Comparison of ENCODE assay signal across 8 cellular contexts in the genomic region with DNA sequence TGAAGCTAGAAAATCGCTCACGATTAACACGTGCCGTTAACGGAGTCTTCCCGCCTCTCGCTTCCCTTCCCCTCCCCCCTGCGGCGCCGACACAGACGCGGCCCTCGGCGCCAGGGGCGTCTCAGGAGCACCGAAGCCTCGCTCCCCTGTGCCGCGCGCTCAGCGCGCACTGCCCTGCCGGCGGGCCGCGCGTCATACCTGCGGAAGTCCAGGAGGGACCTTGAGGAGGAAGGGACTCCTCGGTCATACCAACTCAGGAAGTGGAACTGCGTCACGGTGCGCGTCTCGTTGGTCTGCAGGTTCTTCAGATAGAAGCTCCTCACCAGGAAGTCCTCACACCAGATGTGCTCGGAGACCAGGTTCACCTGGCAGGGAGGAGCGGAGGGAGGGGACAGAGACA.
DNase-seq lines count a peak whose midpoint lies in the region; ATAC-seq lines count a peak whose summit lies in the region.

No MANE protein-coding gene starts in this region.

- peaks cover 25% of the 10 kb centered on the region for H3K4me1 Mint-ChIP-seq in T-helper 2 cell treated with Interferon-gamma antibody and Interleukin-4, amounts not matched to agents 5 μg/mL and 100 μg/mL, for 36 hours (ENCODE audit: low read depth)
- peaks cover 18% of the 10 kb centered on the region for H3K4me1 Mint-ChIP-seq in activated T-helper 1 cell treated with anti-CD3 and anti-CD28 coated beads, Interleukin-12 subunit alpha, Interleukin-12 subunit beta, Interleukin-2, Interleukin-4 antibody, amounts not matched to agents 30 ng/mL and 10 ng/mL and 1 ng/mL, durations not matched to agents 14 hours and 24 hours and 36 hours (ENCODE audit: low read depth)
- peaks cover 0 to 27% (median 19%) of the 10 kb centered on the region in 7 donors for H3K4me1 Mint-ChIP-seq in naive thymus-derived CD4-positive, alpha-beta T cell

- peak; percentile 87 for ATAC-seq in naive thymus-derived CD4-positive, alpha-beta T cell

- CTCF ChIA-PET in naive thymus-derived CD4-positive, alpha-beta T cell (lab: Charles Lee) = no interaction called here

- no peaks in the 10 kb centered on the region for H3K36me3 ChIP-seq in naive thymus-derived CD4-positive, alpha-beta T cell (ENCODE audit: control insufficient read depth in 2 of 3, insufficient read depth in 3 of 3, low read length in 3 of 3)
- no peaks in the 10 kb centered on the region for H3K36me3 ChIP-seq in subcutaneous abdominal adipose tissue (ENCODE audit: control insufficient read depth in 5 of 5, insufficient read depth in 5 of 5, low read length in 5 of 5)
- H3K36me3 ChIP-seq in HAP-1 (replicated peaks) = no peaks in the 10 kb centered on the region

- H3K9me3 ChIP-seq in naive thymus-derived CD4-positive, alpha-beta T cell (ENCODE audit: control insufficient read depth in 2 of 3, low read length in 3 of 3) = no peaks in the 10 kb centered on the region
- H3K9me3 ChIP-seq in subcutaneous abdominal adipose tissue (ENCODE audit: control insufficient read depth in 5 of 5, low read length in 5 of 5) = no peaks in the 10 kb centered on the region
- no peaks in the 10 kb centered on the region for H3K9me3 ChIP-seq in HAP-1

- in situ Hi-C loops in HAP-1 (cut with MboI; ENCODE audit: low sequenced_read_pairs) = no loop called here

- H3K9ac ChIP-seq in subcutaneous abdominal adipose tissue (ENCODE audit: low read length in 5 of 5) = no peak overlapping the region

- intact Hi-C loops in activated T-helper 1 cell treated with anti-CD3 and anti-CD28 coated beads, Interleukin-12 subunit alpha, Interleukin-12 subunit beta, Interleukin-2, Interleukin-4 antibody, amounts not matched to agents 30 ng/mL and 10 ng/mL and 1 ng/mL, durations not matched to agents 14 hours and 24 hours and 36 hours (cut with micrococcal nuclease) = loop anchor here (5.0 kb wide), 1 partner anchor 36 kb away; no protein-coding TSS in a partner anchor
- intact Hi-C loops in naive thymus-derived CD4-positive, alpha-beta T cell (cut with micrococcal nuclease) = loop anchor here (2.0 to 5.0 kb wide), 5 partner anchors 36 to 144 kb away; no protein-coding TSS in a partner anchor

- H3K4me1 ChIP-seq in naive thymus-derived CD4-positive, alpha-beta T cell (ENCODE audit: control insufficient read depth in 2 of 2, insufficient read depth in 2 of 2, low read length in 2 of 2) = peaks cover 5 to 12% of the 10 kb centered on the region in 2 donors
- no peaks in the 10 kb centered on the region for H3K4me1 ChIP-seq in subcutaneous abdominal adipose tissue (ENCODE audit: control insufficient read depth in 5 of 5, insufficient read depth in 5 of 5, low read length in 5 of 5)
- H3K4me1 ChIP-seq in HAP-1 = no peaks in the 10 kb centered on the region; the same call in none of the 2 replicates

- peak overlapping the region; percentile 89 for H3K27ac Mint-ChIP-seq in T-helper 2 cell treated with Interferon-gamma antibody and Interleukin-4, amounts not matched to agents 5 μg/mL and 100 μg/mL, for 36 hours
- peak overlapping the region; percentile 72 for H3K27ac Mint-ChIP-seq in activated T-helper 1 cell treated with anti-CD3 and anti-CD28 coated beads, Interleukin-12 subunit alpha, Interleukin-12 subunit beta, Interleukin-2, Interleukin-4 antibody, amounts not matched to agents 30 ng/mL and 10 ng/mL and 1 ng/mL, durations not matched to agents 14 hours and 24 hours and 36 hours
- peak overlapping the region; percentile 86 to 98 (median 93) for H3K27ac Mint-ChIP-seq in naive thymus-derived CD4-positive, alpha-beta T cell

- no peaks in the 10 kb centered on the region for H3K9me3 Mint-ChIP-seq in T-helper 2 cell treated with Interferon-gamma antibody and Interleukin-4, amounts not matched to agents 5 μg/mL and 100 μg/mL, for 36 hours
- no peaks in the 10 kb centered on the region for H3K9me3 Mint-ChIP-seq in activated T-helper 1 cell treated with anti-CD3 and anti-CD28 coated beads, Interleukin-12 subunit alpha, Interleukin-12 subunit beta, Interleukin-2, Interleukin-4 antibody, amounts not matched to agents 30 ng/mL and 10 ng/mL and 1 ng/mL, durations not matched to agents 14 hours and 24 hours and 36 hours
- no peaks in the 10 kb centered on the region for H3K9me3 Mint-ChIP-seq in naive thymus-derived CD4-positive, alpha-beta T cell

- H3K27me3 ChIP-seq in naive thymus-derived CD4-positive, alpha-beta T cell (ENCODE audit: control insufficient read depth in 2 of 2, insufficient read depth in 2 of 2, low read length in 2 of 2) = no peaks in the 10 kb centered on the region
- peaks cover 0 to 10% (median 6%) of the 10 kb centered on the region in 5 donors for H3K27me3 ChIP-seq in subcutaneous abdominal adipose tissue (ENCODE audit: control insufficient read depth in 5 of 5, insufficient read depth in 4 of 5, low read length in 5 of 5)
- H3K27me3 ChIP-seq in HAP-1 (ENCODE audit: low read depth) = no peaks in the 10 kb centered on the region

- POLR2A ChIA-PET in naive thymus-derived CD4-positive, alpha-beta T cell (lab: Charles Lee) = interaction anchor here (1.0 to 1.8 kb wide), 9 partner anchors 9 to 251 kb away, joined by 3 to 6 read pairs (median 3); no protein-coding TSS in a partner anchor

- DNase-seq in T-helper 2 cell treated with Interferon-gamma antibody and Interleukin-4, amounts not matched to agents 5 μg/mL and 100 μg/mL, for 36 hours (ENCODE audit: low spot score) = peak; percentile 55
- DNase-seq in activated T-helper 1 cell treated with anti-CD3 and anti-CD28 coated beads, Interleukin-12 subunit alpha, Interleukin-12 subunit beta, Interleukin-2, Interleukin-4 antibody, amounts not matched to agents 30 ng/mL and 10 ng/mL and 1 ng/mL, durations not matched to agents 14 hours and 24 hours and 36 hours (ENCODE audit: low spot score) = peak; percentile 28
- peak; percentile 29 to 76 (median 71) for DNase-seq in naive thymus-derived CD4-positive, alpha-beta T cell
- DNase-seq in H4 (ENCODE audit: low spot score) = no peak
- no peak for DNase-seq in NCI-H1092 treated with DMSO at 0.1 percent for 48 hours (lab: John Stamatoyannopoulos, UW)
- no peak for DNase-seq in NCI-H2081 treated with DMSO at 0.1 percent for 48 hours (lab: John Stamatoyannopoulos, UW)
- DNase-seq in HAP-1 (ENCODE audit: low spot score in 2 of 2) = no peak

- H3K27me3 Mint-ChIP-seq in T-helper 2 cell treated with Interferon-gamma antibody and Interleukin-4, amounts not matched to agents 5 μg/mL and 100 μg/mL, for 36 hours (ENCODE audit: low read depth) = peaks cover 7% of the 10 kb centered on the region
- H3K27me3 Mint-ChIP-seq in activated T-helper 1 cell treated with anti-CD3 and anti-CD28 coated beads, Interleukin-12 subunit alpha, Interleukin-12 subunit beta, Interleukin-2, Interleukin-4 antibody, amounts not matched to agents 30 ng/mL and 10 ng/mL and 1 ng/mL, durations not matched to agents 14 hours and 24 hours and 36 hours (ENCODE audit: insufficient read depth) = peaks cover 5% of the 10 kb centered on the region
- H3K27me3 Mint-ChIP-seq in naive thymus-derived CD4-positive, alpha-beta T cell = peaks cover 0 to 7% (median 0%) of the 10 kb centered on the region in 5 donors

- H3K36me3 Mint-ChIP-seq in T-helper 2 cell treated with Interferon-gamma antibody and Interleukin-4, amounts not matched to agents 5 μg/mL and 100 μg/mL, for 36 hours (ENCODE audit: low read depth) = no peaks in the 10 kb centered on the region
- no peaks in the 10 kb centered on the region for H3K36me3 Mint-ChIP-seq in activated T-helper 1 cell treated with anti-CD3 and anti-CD28 coated beads, Interleukin-12 subunit alpha, Interleukin-12 subunit beta, Interleukin-2, Interleukin-4 antibody, amounts not matched to agents 30 ng/mL and 10 ng/mL and 1 ng/mL, durations not matched to agents 14 hours and 24 hours and 36 hours (ENCODE audit: low read depth)
- no peaks in the 10 kb centered on the region for H3K36me3 Mint-ChIP-seq in naive thymus-derived CD4-positive, alpha-beta T cell

- H3K27ac ChIP-seq in naive thymus-derived CD4-positive, alpha-beta T cell (ENCODE audit: low read depth, low read length) = peak overlapping the region; percentile 69
- no peak overlapping the region for H3K27ac ChIP-seq in subcutaneous abdominal adipose tissue (ENCODE audit: low read depth, low read length)

- peak overlapping the region; percentile 78 for H3K4me3 Mint-ChIP-seq in T-helper 2 cell treated with Interferon-gamma antibody and Interleukin-4, amounts not matched to agents 5 μg/mL and 100 μg/mL, for 36 hours
- peak overlapping the region; percentile 75 for H3K4me3 Mint-ChIP-seq in activated T-helper 1 cell treated with anti-CD3 and anti-CD28 coated beads, Interleukin-12 subunit alpha, Interleukin-12 subunit beta, Interleukin-2, Interleukin-4 antibody, amounts not matched to agents 30 ng/mL and 10 ng/mL and 1 ng/mL, durations not matched to agents 14 hours and 24 hours and 36 hours
- H3K4me3 Mint-ChIP-seq in naive thymus-derived CD4-positive, alpha-beta T cell = peak overlapping the region; percentile 73 to 88 (median 80)

- H3K4me3 ChIP-seq in naive thymus-derived CD4-positive, alpha-beta T cell (ENCODE audit: low read length) = peak overlapping the region; percentile 52
- peak overlapping the region in 3 of 5 donors; percentile 18 to 34 (median 23) for H3K4me3 ChIP-seq in subcutaneous abdominal adipose tissue (ENCODE audit: low read depth in 1 of 5, low read length in 5 of 5)
- no peak overlapping the region for H3K4me3 ChIP-seq in HAP-1

Comparison
In these comparisons a context has a peak if more than half of its experiments do, and no peak if none do; other contexts are left out.
1. DNase-seq: peak in T-helper 2 cell treated with Interferon-gamma antibody and Interleukin-4, amounts not matched to agents 5 μg/mL and 100 μg/mL, for 36 hours (single experiment), activated T-helper 1 cell treated with anti-CD3 and anti-CD28 coated beads, Interleukin-12 subunit alpha, Interleukin-12 subunit beta, Interleukin-2, Interleukin-4 antibody, amounts not matched to agents 30 ng/mL and 10 ng/mL and 1 ng/mL, durations not matched to agents 14 hours and 24 hours and 36 hours (single experiment) and naive thymus-derived CD4-positive, alpha-beta T cell (9 of 9); none in H4 (single experiment), NCI-H1092 treated with DMSO at 0.1 percent for 48 hours (single experiment), NCI-H2081 treated with DMSO at 0.1 percent for 48 hours (single experiment) and HAP-1 (0 of 2).
2. Peak in every context shown above with its lines, with median percentiles within 50 percentile points of each other: H3K27ac Mint-ChIP-seq and H3K4me3 Mint-ChIP-seq.